ENCODE assay signal across 8 cellular contexts in the genomic region with DNA sequence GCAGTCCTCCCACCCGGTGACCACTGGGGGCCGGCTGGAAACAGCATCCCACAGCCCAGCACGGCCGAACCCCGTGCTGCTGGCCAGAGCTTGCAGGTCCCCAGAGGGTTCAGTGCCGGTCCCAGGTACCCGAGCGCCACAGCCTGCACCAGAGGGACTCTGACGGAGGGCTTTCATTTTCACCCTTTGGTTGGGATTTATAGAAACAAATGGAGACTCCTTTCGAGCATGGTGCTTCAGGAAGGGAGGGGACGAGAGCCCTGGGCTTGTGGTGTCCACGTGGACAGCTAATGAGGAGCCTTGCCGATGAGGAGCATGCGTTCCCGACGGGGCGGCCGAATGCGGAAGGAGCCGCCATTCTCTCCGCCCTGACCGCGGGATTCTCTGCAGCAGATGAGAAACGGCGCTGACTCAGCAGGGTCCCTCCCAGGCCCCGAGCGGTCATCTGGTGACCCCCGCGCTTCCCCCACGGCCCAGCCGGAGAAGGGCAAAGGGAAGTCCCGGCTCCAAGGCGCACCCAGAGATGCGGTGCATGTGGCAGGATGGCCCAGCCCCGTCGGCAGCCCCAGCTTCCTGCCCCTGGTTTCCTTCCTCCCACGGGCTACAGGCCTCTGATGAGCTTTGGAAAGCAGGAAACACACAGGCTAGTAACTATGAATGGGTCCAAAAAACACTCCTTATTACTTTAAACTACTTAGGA. TPM values are rescaled to one million over a fixed set of nuclear protein-coding genes. Genes with fewer than 3 reads are reported as not detected.
DNase-seq lines count a peak whose midpoint lies in the region; ATAC-seq and TF ChIP-seq lines count a peak whose summit lies in the region.

No MANE protein-coding gene starts in this region.

- H3K4me3 Mint-ChIP-seq in osteocyte (ENCODE audit: unreplicated experiment), result peak overlapping the region; percentile 50

- 28 to 29% methylated on average over 15 to 36 of the region's 37 CpGs for WGBS in upper lobe of left lung, 2 donors

- H3K4me1 ChIP-seq in upper lobe of left lung, result peaks cover 32 to 43% (median 35%) of the 10 kb centered on the region in 4 donors

- H3K27me3 ChIP-seq in upper lobe of left lung, result no peaks in the 10 kb centered on the region

- ATAC-seq in HG03139 (IDR thresholded peaks at IDR 0.05; ENCODE audit: unreplicated experiment), result peak; percentile 50
- peak; percentile 53 for ATAC-seq in esophagus mucosa
- ATAC-seq in upper lobe of left lung (ENCODE audit: low FRiP score in 2 of 2), result peak; percentile 71 to 88

- H3K4me3 ChIP-seq in upper lobe of left lung, result peak overlapping the region in 3 of 4 donors; percentile 35 to 49 (median 43)

- H3K36me3 ChIP-seq in upper lobe of left lung, result peaks cover 0 to 65% (median 38%) of the 10 kb centered on the region in 4 donors

- H3K9me3 Mint-ChIP-seq in osteocyte (ENCODE audit: unreplicated experiment), result no peaks in the 10 kb centered on the region

- H3K4me1 Mint-ChIP-seq in osteocyte (ENCODE audit: unreplicated experiment), result peaks cover 16% of the 10 kb centered on the region

- peak; percentile 89 for DNase-seq in activated CD8-positive, alpha-beta memory T cell treated with anti-CD3 and anti-CD28 coated beads for 24 hours
- DNase-seq in osteocyte (ENCODE audit: extremely low spot score, unreplicated experiment), result no peak
- peak; percentile 85 to 91 for DNase-seq in upper lobe of left lung
- no peak for DNase-seq in NCI-H146 (lab: John Stamatoyannopoulos, UW)
- no peak for DNase-seq in NCI-H2107 (lab: John Stamatoyannopoulos, UW)
- no peak for DNase-seq in SW 1271 (lab: John Stamatoyannopoulos, UW)

- peaks cover 7% of the 10 kb centered on the region for H3K36me3 Mint-ChIP-seq in osteocyte (ENCODE audit: unreplicated experiment)

- no peak for TF ChIP-seq POLR2A in upper lobe of left lung (IDR thresholded peaks at IDR 0.05)

- no peak for TF ChIP-seq CTCF in osteocyte (IDR thresholded peaks at IDR 0.05)
- no peak for TF ChIP-seq CTCF in upper lobe of left lung (IDR thresholded peaks at IDR 0.05)

- H3K9me3 ChIP-seq in upper lobe of left lung, result no peaks in the 10 kb centered on the region

- H3K27ac ChIP-seq in upper lobe of left lung, result peak overlapping the region; percentile 79 to 93 (median 86)

- no peaks in the 10 kb centered on the region for H3K27me3 Mint-ChIP-seq in osteocyte (ENCODE audit: unreplicated experiment)

- H3K27ac Mint-ChIP-seq in osteocyte (ENCODE audit: unreplicated experiment), result peak overlapping the region; percentile 80

- TF ChIP-seq EP300 in upper lobe of left lung (IDR thresholded peaks at IDR 0.05), result no peak

RNA-seq across cellular contexts. Expression of gene SLC38A10, which starts 9.8 kb away (rescaled TPM):
- 24.6 TPM for total RNA-seq in esophagus mucosa
- 120 TPM in 2 replicates for total RNA-seq in osteocyte
- total RNA-seq in upper lobe of left lung, result 100 to 1,000 TPM in 4 of 6 donors, 10 to 100 TPM in 2; 90.6 to 208 (median 110) TPM

RNA-seq across cellular contexts. Expression of gene NDUFAF8, which starts 46.2 kb away (rescaled TPM):
- total RNA-seq in esophagus mucosa (41.2 TPM), osteocyte (38.9 and 42.4 TPM in 2 replicates), upper lobe of left lung (10 to 100 TPM; 19.6 to 38.1 (median 33.6) TPM)

RNA-seq across cellular contexts. Expression of gene TEPSIN, which starts 46.5 kb away (rescaled TPM):
- total RNA-seq in esophagus mucosa (13.1 TPM), osteocyte (39.2 and 42.3 TPM in 2 replicates), upper lobe of left lung (100 to 1,000 TPM in 2 of 6 donors, 10 to 100 TPM in 4; 33.1 to 141 (median 49.7) TPM)

Comparison
In these comparisons a context has a peak if more than half of its experiments do, and no peak if none do; other contexts are left out.
1. DNase-seq: peak in activated CD8-positive, alpha-beta memory T cell treated with anti-CD3 and anti-CD28 coated beads for 24 hours (single experiment) and upper lobe of left lung (2 of 2); none in osteocyte (single experiment), NCI-H146 (single experiment), NCI-H2107 (single experiment) and SW 1271 (0 of 2).
2. Peak in every context shown above with its lines, with median percentiles within 50 percentile points of each other: ATAC-seq.